1 cellular context compared by ENCODE assay signal in genomic region chr9:137426018-137426681, GRCh38.
TF ChIP-seq lines count a peak whose summit lies in the region.

No MANE protein-coding gene starts in this region.

TF ChIP-seq in IMR-90, 13 proteins besides CTCF, POLR2A, EP300 and RAD21:
- TF ChIP-seq NFE2L2 (IDR thresholded peaks at IDR 0.05; ENCODE audit: low read depth, low read length), result no peak
- TF ChIP-seq BHLHE40 (IDR thresholded peaks at IDR 0.05; ENCODE audit: low read depth, low read length), result no peak
- no peak for TF ChIP-seq CEBPB (IDR thresholded peaks at IDR 0.05; ENCODE audit: low read depth, low read length)
- TF ChIP-seq MAZ (IDR thresholded peaks at IDR 0.05; ENCODE audit: borderline replicate concordance, low read depth, low read length), result no peak
- no peak for TF ChIP-seq MXI1 (IDR thresholded peaks at IDR 0.05; ENCODE audit: borderline replicate concordance, low read depth, low read length)
- TF ChIP-seq RFX5 (IDR thresholded peaks at IDR 0.05; ENCODE audit: low read depth, low read length), result no peak
- TF ChIP-seq MAFK (IDR thresholded peaks at IDR 0.05; ENCODE audit: low read depth, low read length), result no peak
- no peak for TF ChIP-seq SMC3 (IDR thresholded peaks at IDR 0.05; ENCODE audit: low read depth, low read length)
- no peak for TF ChIP-seq USF2 (IDR thresholded peaks at IDR 0.05; ENCODE audit: low read depth, low read length)
- TF ChIP-seq RCOR1 (IDR thresholded peaks at IDR 0.05; ENCODE audit: insufficient replicate concordance, low read length), result no peak
